In the genomic region with DNA sequence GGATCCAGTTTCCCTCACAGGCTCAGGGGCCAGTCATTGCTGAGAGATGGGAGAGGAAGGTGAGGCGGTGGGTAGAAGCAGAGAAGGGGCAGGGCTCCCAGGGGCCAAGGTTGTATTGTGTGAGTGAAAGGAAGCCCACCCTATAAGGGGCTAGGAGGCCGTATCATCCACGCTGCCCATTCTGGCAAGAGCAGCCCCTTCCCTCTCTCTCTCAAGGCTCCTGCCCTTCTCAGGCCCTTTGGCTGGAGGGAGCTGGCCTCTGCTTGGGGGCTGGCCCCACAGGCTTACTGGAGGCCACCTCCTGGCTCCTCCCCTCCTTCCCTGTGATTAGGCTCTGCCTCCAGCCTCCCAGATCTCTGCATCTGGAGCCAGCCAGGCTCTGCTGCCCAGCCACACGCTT, we compare ENCODE assay signal across 2 cellular contexts.
TF ChIP-seq lines count a peak whose summit lies in the region.

No MANE protein-coding gene starts in this region.

TF ChIP-seq in SK-N-SH, 30 proteins besides CTCF, POLR2A, EP300 and RAD21:
- TF ChIP-seq FOSL2 (IDR thresholded peaks at IDR 0.05; ENCODE audit: borderline replicate concordance, low read depth) (no peak), TAF1 (IDR thresholded peaks at IDR 0.05; ENCODE audit: borderline replicate concordance, low read depth, low read length) (no peak), YY1 (IDR thresholded peaks at IDR 0.05; ENCODE audit: low read depth) (no peak), SIN3A (IDR thresholded peaks at IDR 0.05; ENCODE audit: borderline replicate concordance, low read depth, low read length) (no peak), RXRA (IDR thresholded peaks at IDR 0.05; ENCODE audit: borderline replicate concordance, low read depth) (no peak), JUND (IDR thresholded peaks at IDR 0.05) (no peak), EZH2phosphoT487 (IDR thresholded peaks at IDR 0.05; ENCODE audit: borderline replicate concordance, low read depth) (no peak), SMC3 (IDR thresholded peaks at IDR 0.05; ENCODE audit: low read depth, low read length) (no peak), MXI1 (IDR thresholded peaks at IDR 0.05; ENCODE audit: low read depth, low read length) (no peak)
- TF ChIP-seq, protein P1, sequence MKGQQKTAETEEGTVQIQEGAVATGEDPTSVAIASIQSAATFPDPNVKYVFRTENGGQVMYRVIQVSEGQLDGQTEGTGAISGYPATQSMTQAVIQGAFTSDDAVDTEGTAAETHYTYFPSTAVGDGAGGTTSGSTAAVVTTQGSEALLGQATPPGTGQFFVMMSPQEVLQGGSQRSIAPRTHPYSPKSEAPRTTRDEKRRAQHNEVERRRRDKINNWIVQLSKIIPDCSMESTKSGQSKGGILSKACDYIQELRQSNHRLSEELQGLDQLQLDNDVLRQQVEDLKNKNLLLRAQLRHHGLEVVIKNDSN (IDR thresholded peaks at IDR 0.05; ENCODE audit: borderline replicate concordance, low read depth) = no peak

TF ChIP-seq in SK-N-SH treated with all-trans-retinoic acid at 6 μM for 48 hours, 23 proteins besides CTCF, POLR2A, EP300 and RAD21:
- TF ChIP-seq ZNF70 (CRISPR knock-in tag; IDR thresholded peaks at IDR 0.05) (no peak), GLIS3 (CRISPR knock-in tag; IDR thresholded peaks at IDR 0.05) (no peak), ZFP3 (CRISPR knock-in tag; IDR thresholded peaks at IDR 0.05) (no peak), ZFP30 (CRISPR knock-in tag; IDR thresholded peaks at IDR 0.05) (no peak), SNAI2 (CRISPR knock-in tag; IDR thresholded peaks at IDR 0.05) (no peak), OSR1 (CRISPR knock-in tag; IDR thresholded peaks at IDR 0.05) (no peak), PPARA (CRISPR knock-in tag; IDR thresholded peaks at IDR 0.05; ENCODE audit: borderline replicate concordance) (no peak)
- TF ChIP-seq, protein P2, sequence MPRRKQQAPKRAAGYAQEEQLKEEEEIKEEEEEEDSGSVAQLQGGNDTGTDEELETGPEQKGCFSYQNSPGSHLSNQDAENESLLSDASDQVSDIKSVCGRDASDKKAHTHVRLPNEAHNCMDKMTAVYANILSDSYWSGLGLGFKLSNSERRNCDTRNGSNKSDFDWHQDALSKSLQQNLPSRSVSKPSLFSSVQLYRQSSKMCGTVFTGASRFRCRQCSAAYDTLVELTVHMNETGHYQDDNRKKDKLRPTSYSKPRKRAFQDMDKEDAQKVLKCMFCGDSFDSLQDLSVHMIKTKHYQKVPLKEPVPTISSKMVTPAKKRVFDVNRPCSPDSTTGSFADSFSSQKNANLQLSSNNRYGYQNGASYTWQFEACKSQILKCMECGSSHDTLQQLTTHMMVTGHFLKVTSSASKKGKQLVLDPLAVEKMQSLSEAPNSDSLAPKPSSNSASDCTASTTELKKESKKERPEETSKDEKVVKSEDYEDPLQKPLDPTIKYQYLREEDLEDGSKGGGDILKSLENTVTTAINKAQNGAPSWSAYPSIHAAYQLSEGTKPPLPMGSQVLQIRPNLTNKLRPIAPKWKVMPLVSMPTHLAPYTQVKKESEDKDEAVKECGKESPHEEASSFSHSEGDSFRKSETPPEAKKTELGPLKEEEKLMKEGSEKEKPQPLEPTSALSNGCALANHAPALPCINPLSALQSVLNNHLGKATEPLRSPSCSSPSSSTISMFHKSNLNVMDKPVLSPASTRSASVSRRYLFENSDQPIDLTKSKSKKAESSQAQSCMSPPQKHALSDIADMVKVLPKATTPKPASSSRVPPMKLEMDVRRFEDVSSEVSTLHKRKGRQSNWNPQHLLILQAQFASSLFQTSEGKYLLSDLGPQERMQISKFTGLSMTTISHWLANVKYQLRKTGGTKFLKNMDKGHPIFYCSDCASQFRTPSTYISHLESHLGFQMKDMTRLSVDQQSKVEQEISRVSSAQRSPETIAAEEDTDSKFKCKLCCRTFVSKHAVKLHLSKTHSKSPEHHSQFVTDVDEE (CRISPR knock-in tag; IDR thresholded peaks at IDR 0.05) = no peak
